8 cellular contexts compared by ENCODE assay signal in genomic region chr6:33126101-33126714, GRCh38. TPM values are rescaled to one million over a fixed set of nuclear protein-coding genes. Genes with fewer than 3 reads are reported as not detected.
DNase-seq lines count a peak whose midpoint lies in the region; ATAC-seq, FAIRE-seq and TF ChIP-seq lines count a peak whose summit lies in the region.

No MANE protein-coding gene starts in this region.

- no peak overlapping the region for H2AFZ ChIP-seq in GM23338

- peak; percentile 89 for ATAC-seq in GM23338
- no peak for ATAC-seq in HG02571 (IDR thresholded peaks at IDR 0.05; ENCODE audit: unreplicated experiment)

- no peak overlapping the region for H3K4me2 ChIP-seq in GM23338

- H3K36me3 Mint-ChIP-seq in GM23338 (ENCODE audit: low read depth): peaks cover 92% of the 10 kb centered on the region

- H3K27ac ChIP-seq in GM23338 (ENCODE audit: low read depth): no peak overlapping the region
- no peak overlapping the region for H3K27ac ChIP-seq in SJCRH30
- no peak overlapping the region for H3K27ac ChIP-seq in small intestine (ENCODE audit: low read depth in 1 of 2, low read length in 1 of 2)

- no peaks in the 10 kb centered on the region for H3K27me3 ChIP-seq in GM23338 (ENCODE audit: insufficient read depth)
- no peaks in the 10 kb centered on the region; the same call in 1 of the 2 replicates for H3K27me3 ChIP-seq in SJCRH30
- H3K27me3 ChIP-seq in small intestine (ENCODE audit: control insufficient read depth in 2 of 2, insufficient read depth in 2 of 2, low read length in 2 of 2): peaks cover 0 to 4% of the 10 kb centered on the region in 2 donors

- no peaks in the 10 kb centered on the region for H3K9me2 ChIP-seq in GM23338 (ENCODE audit: insufficient read depth)

- DNase-seq in ACHN (peak; percentile 40), GM23338 (ENCODE audit: low spot score) (peak; percentile 94), SJCRH30 (peak; percentile 64 to 78), cardiac septum (ENCODE audit: low spot score) (peak; percentile 79), small intestine (peak; percentile 48), NCI-H187 treated with DMSO at 0.1 percent for 48 hours (lab: John Stamatoyannopoulos, UW) (no peak)
- DNase-seq in activated naive CD4-positive, alpha-beta T cell (lab: John Stamatoyannopoulos, UW): peak; percentile 13 to 55 (median 30)

- H3F3A ChIP-seq in GM23338 (replicated peaks; ENCODE audit: low read depth): 0 out of 2 replicates have a peak, but pooled peaks cover 8% of the 10 kb centered on the region

- FAIRE-seq in small intestine (lab: Jason Lieb, UNC): no peak

- intact Hi-C loops in cardiac septum (cut with DNase I): no loop called here

- in situ Hi-C loops in ACHN (cut with HindIII; ENCODE audit: low pct_ligation_motif_present, low pct_unique_long_range_greater_than_20kb, low sequenced_read_pairs): no loop called here

- H3K4me1 ChIP-seq in GM23338 (ENCODE audit: insufficient read depth) (peaks cover 19% of the 10 kb centered on the region), SJCRH30 (no peaks in the 10 kb centered on the region), small intestine (ENCODE audit: control insufficient read depth in 2 of 2, insufficient read depth in 1 of 2, low read depth in 1 of 2, low read length in 1 of 2) (no peaks in the 10 kb centered on the region)

- H3K9me3 ChIP-seq in SJCRH30 (replicated peaks): 0 out of 2 replicates have a peak, but pooled peaks cover 3% of the 10 kb centered on the region
- no peaks in the 10 kb centered on the region for H3K9me3 ChIP-seq in small intestine (ENCODE audit: control insufficient read depth, low read depth)

- H3K36me3 ChIP-seq in GM23338 (ENCODE audit: insufficient read depth) (peaks cover 43% of the 10 kb centered on the region), SJCRH30 (no peaks in the 10 kb centered on the region), small intestine (ENCODE audit: control insufficient read depth in 2 of 2, insufficient read depth in 2 of 2, low read length in 2 of 2) (no peaks in the 10 kb centered on the region)

- TF ChIP-seq CTCF in GM23338 (conservative IDR thresholded peaks at IDR 0.05; ENCODE audit: low read depth in 2 of 2): peak; percentile 87 to 96

- H3K4me3 ChIP-seq in GM23338 (no peak overlapping the region), SJCRH30 (no peak overlapping the region), small intestine (ENCODE audit: low read depth in 1 of 2, low read length in 2 of 2) (no peak overlapping the region)

- 42 to 66% (median 45%) methylated on average over 5 of the region's 5 CpGs for WGBS in small intestine, 3 donors

- H4K20me1 ChIP-seq in GM23338 (replicated peaks; ENCODE audit: insufficient read depth): peaks cover 23% of the 10 kb centered on the region

- no peak overlapping the region; the same call in 2 of the 3 replicates for H3K4me3 Mint-ChIP-seq in GM23338

- H3K79me2 ChIP-seq in GM23338 (replicated peaks; ENCODE audit: insufficient read depth): peaks cover 68% of the 10 kb centered on the region

- H3K27me3 Mint-ChIP-seq in GM23338 (ENCODE audit: insufficient read depth, low read depth, poor library complexity): peaks cover 17% of the 10 kb centered on the region

- peaks cover 20% of the 10 kb centered on the region for H3K4me1 Mint-ChIP-seq in GM23338

- peaks cover 47% of the 10 kb centered on the region for H3K9me3 Mint-ChIP-seq in GM23338

- H3K27ac Mint-ChIP-seq in GM23338: no peak overlapping the region

TF ChIP-seq in GM23338, 12 proteins besides CTCF, POLR2A, EP300 and RAD21 (continues in another document):
- no peak for TF ChIP-seq NANOG (IDR thresholded peaks at IDR 0.05; ENCODE audit: borderline replicate concordance)
- no peak for TF ChIP-seq CREB1 (CRISPR knock-in tag; IDR thresholded peaks at IDR 0.05; ENCODE audit: low read depth)
- TF ChIP-seq ZNF462 (CRISPR knock-in tag; IDR thresholded peaks at IDR 0.05): no peak
- TF ChIP-seq EZH2phosphoT487 (IDR thresholded peaks at IDR 0.05; ENCODE audit: unreplicated experiment): no peak
- no peak for TF ChIP-seq ZNF114 (CRISPR knock-in tag; IDR thresholded peaks at IDR 0.05)
- no peak for TF ChIP-seq JUNB (IDR thresholded peaks at IDR 0.05; ENCODE audit: unreplicated experiment)
- TF ChIP-seq ZNF331 (CRISPR knock-in tag; IDR thresholded peaks at IDR 0.05; ENCODE audit: low read depth): no peak
- TF ChIP-seq EZH2 (IDR thresholded peaks at IDR 0.05; ENCODE audit: low read depth, unreplicated experiment): no peak
- TF ChIP-seq POLR2AphosphoS5 (IDR thresholded peaks at IDR 0.05; ENCODE audit: low read depth): no peak
- TF ChIP-seq, protein P1, sequence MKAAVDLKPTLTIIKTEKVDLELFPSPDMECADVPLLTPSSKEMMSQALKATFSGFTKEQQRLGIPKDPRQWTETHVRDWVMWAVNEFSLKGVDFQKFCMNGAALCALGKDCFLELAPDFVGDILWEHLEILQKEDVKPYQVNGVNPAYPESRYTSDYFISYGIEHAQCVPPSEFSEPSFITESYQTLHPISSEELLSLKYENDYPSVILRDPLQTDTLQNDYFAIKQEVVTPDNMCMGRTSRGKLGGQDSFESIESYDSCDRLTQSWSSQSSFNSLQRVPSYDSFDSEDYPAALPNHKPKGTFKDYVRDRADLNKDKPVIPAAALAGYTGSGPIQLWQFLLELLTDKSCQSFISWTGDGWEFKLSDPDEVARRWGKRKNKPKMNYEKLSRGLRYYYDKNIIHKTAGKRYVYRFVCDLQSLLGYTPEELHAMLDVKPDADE (IDR thresholded peaks at IDR 0.05): no peak
- no peak for TF ChIP-seq STAT1 (IDR thresholded peaks at IDR 0.05; ENCODE audit: unreplicated experiment)

RNA-seq across cellular contexts. Expression of gene HLA-DPB1, which starts 50.4 kb away (rescaled TPM):
- total RNA-seq in GM23338 (2014; rRNA removed; shearing (Covaris generic)): 32.1 and 37.6 TPM in 2 replicates
- 19.8 and 22.0 TPM in 2 replicates for polyA plus RNA-seq in GM23338 (2016; fragmentation: Nextera tagmentation; extraction: Ambion mirVana)
- total RNA-seq in SJCRH30 (2014; rRNA removed; shearing (Covaris generic)): not detected in 2 replicates
- total RNA-seq in cardiac septum: 32.8 TPM
- 100 to 1,000 TPM in 1 of 3 donors, 10 to 100 TPM in 2; 14.3 to 150 (median 66.8) TPM for polyA plus RNA-seq in small intestine

RNA-seq across cellular contexts. Expression of gene HLA-DPA1, which starts 52.8 kb away (rescaled TPM):
- total RNA-seq in GM23338 (2014; rRNA removed; shearing (Covaris generic)): 6.6 and 6.9 TPM in 2 replicates
- 3.9 and 4.1 TPM in 2 replicates for polyA plus RNA-seq in GM23338 (2016; fragmentation: Nextera tagmentation; extraction: Ambion mirVana)
- not detected in 2 replicates for total RNA-seq in SJCRH30 (2014; rRNA removed; shearing (Covaris generic))
- total RNA-seq in cardiac septum: 35.8 TPM
- polyA plus RNA-seq in small intestine: 10 to 100 TPM in 2 of 3 donors, 1 to 10 TPM in 1; 9.4 to 86.7 (median 32.1) TPM

Comparison
In these comparisons a context has a peak if more than half of its experiments do, and no peak if none do; other contexts are left out.
1. RNA of gene HLA-DPB1, which starts 50.4 kb away (total RNA-seq): 32.1 to 37.6 TPM in GM23338 and 32.8 TPM in cardiac septum (single experiment); not detected in SJCRH30; every median in the first group is over 10 times any median in the second.